18 cellular contexts compared by ENCODE assay signal in the genomic region with DNA sequence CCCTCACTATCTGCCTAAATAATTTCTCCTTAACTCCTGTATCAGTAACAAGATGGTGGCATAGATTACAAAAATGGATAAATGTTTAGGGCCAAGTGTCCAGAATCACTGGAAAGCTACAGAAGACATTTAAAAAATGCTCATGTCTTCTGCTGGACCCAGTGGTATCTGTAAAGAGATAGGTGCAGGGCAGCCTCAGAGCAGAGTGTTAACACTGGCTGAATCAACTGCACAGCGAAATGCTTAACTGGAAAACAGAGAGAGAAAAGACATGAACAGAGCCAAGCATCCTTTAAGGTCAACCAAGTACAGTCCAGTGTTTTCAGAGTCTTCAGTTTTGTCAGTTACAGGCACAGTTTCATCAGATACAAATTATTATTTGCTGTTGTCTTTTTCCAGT.
"Had no signal": no experiment of that assay in that cellular context is flagged by ENCODE, and none has a peak within 500 bp of the region (broad histone marks: within the 10 kb centered on the region; RNA-seq: fewer than 3 reads in every experiment).

No MANE protein-coding gene starts in this region.

- FAIRE-seq: frontal cortex had no signal

- H3K27me3 ChIP-seq: colonic mucosa, heart left ventricle, neutrophil, spleen had no signal

- DNase-seq: colonic mucosa; dermis blood vessel endothelial cell; hippocampal formation; left colon; naive B cell; spleen; stimulated activated CD4-positive, alpha-beta T cell treated with anti-CD3 and anti-CD28 coated beads, Interleukin-15, amount 100 ng/mL, for 24 hours; stimulated activated CD4-positive, alpha-beta T cell treated with anti-CD3 and anti-CD28 coated beads, Interleukin-1b, Interleukin-23, amount 100 ng/mL, for 48 hours; stimulated activated CD4-positive, alpha-beta T cell treated with anti-CD3 and anti-CD28 coated beads, Interleukin-4, amount 100 ng/mL, for 4 hours; stimulated activated naive B cell treated with anti-CD40 and anti-IgM and Interleukin-4, amounts not matched to agents 10 μg/mL and 1 μg/mL and 100 μg/mL, for 72 hours; stimulated activated naive CD8-positive, alpha-beta T cell treated with anti-CD3 and anti-CD28 coated beads, Interleukin-15, amount 100 ng/mL, for 72 hours; trophoblast cell had no signal

- H3K4me1 ChIP-seq: colonic mucosa, spleen had no signal

- H3K4me3 ChIP-seq: colonic mucosa, heart left ventricle, spleen, thoracic aorta had no signal

- H3K36me3 ChIP-seq: colonic mucosa, neutrophil, spleen had no signal

- H3K9me3 ChIP-seq: colonic mucosa, heart left ventricle, neutrophil, spleen, thoracic aorta had no signal

- ATAC-seq: esophagus mucosa; left colon; sciatic nerve; stimulated activated naive B cell treated with anti-CD40 and anti-IgM and Interleukin-4, amounts not matched to agents 10 μg/mL and 1 μg/mL and 100 μg/mL, for 72 hours; stimulated activated naive CD8-positive, alpha-beta T cell treated with anti-CD3 and anti-CD28 coated beads, Interleukin-15, amount 100 ng/mL, for 72 hours had no signal

- H3K27ac ChIP-seq: colonic mucosa, neutrophil, spleen, thoracic aorta had no signal
